26 cellular contexts compared by ENCODE assay signal in the genomic region with DNA sequence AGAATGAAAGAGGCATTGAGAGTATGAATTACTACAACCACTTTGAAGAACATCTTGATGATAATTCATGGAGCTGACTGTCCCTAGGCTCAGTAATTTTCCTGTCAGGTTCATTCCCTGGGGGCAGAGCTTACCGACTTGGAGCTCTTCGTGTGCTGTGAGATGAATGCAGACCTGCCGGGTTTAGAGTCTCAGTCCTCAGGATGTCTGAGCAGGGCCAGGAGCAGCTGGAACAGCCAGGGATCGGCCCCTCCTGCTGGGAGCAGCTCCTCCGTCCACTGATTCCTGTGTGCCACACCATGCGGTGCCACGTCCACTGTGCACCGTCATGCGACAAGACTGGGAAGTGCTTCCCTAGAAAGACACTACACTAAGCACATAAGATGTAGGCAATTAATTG.
"Had no signal": no experiment of that assay in that cellular context is flagged by ENCODE, and none has a peak within 500 bp of the region (broad histone marks: within the 10 kb centered on the region; RNA-seq: fewer than 3 reads in every experiment).

No MANE protein-coding gene starts in this region.

- H3K27ac ChIP-seq: brain microvascular endothelial cell, cardiac muscle cell, SJCRH30, SK-N-MC had no signal

- H3K36me3 ChIP-seq: brain microvascular endothelial cell, cardiac muscle cell, SJCRH30 had no signal

- H3K27me3 ChIP-seq: brain microvascular endothelial cell, cardiac muscle cell, SJCRH30 had no signal

- DNase-seq: activated CD4-positive, alpha-beta T cell treated with anti-CD3 and anti-CD28 coated beads, Interleukin-2, amount 10 ng/mL, durations not matched to agents 24 days and 14 days; activated CD4-positive, alpha-beta T cell treated with anti-CD3 and anti-CD28 coated beads, Interleukin-2, amount 50 U/mL, for 4 hours; activated CD8-positive, alpha-beta memory T cell treated with anti-CD3 and anti-CD28 coated beads, Interleukin-2, amount 50 U/mL, for 4 hours; activated naive CD4-positive, alpha-beta T cell treated with anti-CD3 and anti-CD28 coated beads, Interleukin-2, amount 10 ng/mL, durations not matched to agents 7 days and 5 days; activated naive CD8-positive, alpha-beta T cell treated with anti-CD3 and anti-CD28 coated beads, Interleukin-2, amount 50 U/mL, for 24 hours; activated T-cell treated with anti-CD3 and anti-CD28 coated beads for 4 hours; activated T-cell treated with anti-CD3 and anti-CD28 coated beads, Interleukin-2, amount 50 U/mL, for 4 hours; anterior cingulate cortex; brain microvascular endothelial cell; NCI-H1105; NCI-H1417 treated with DMSO at 0.1 percent for 48 hours; NCI-H1930; NCI-H2081 treated with DMSO at 0.1 percent for 48 hours; NCI-H226; NCI-H446 treated with DMSO at 0.1 percent for 48 hours; NCI-H524; SHP77; SJCRH30 had no signal

- ATAC-seq: activated naive CD8-positive, alpha-beta T cell treated with anti-CD3 and anti-CD28 coated beads, Interleukin-2, amount 50 U/mL, for 24 hours; activated T-cell treated with anti-CD3 and anti-CD28 coated beads, Interleukin-2, amount 50 U/mL, for 4 hours; Panc1 had no signal

- H3K27me3 Mint-ChIP-seq: activated CD4-positive, alpha-beta T cell treated with anti-CD3 and anti-CD28 coated beads, Interleukin-2, amount 10 ng/mL, durations not matched to agents 24 days and 14 days; activated naive CD8-positive, alpha-beta T cell; activated naive CD8-positive, alpha-beta T cell treated with anti-CD3 and anti-CD28 coated beads, Interleukin-2, amount 50 U/mL, for 24 hours; central memory CD8-positive, alpha-beta T cell had no signal

- H3K9me3 ChIP-seq: SJCRH30 had no signal

- H3K9me3 Mint-ChIP-seq: activated naive CD8-positive, alpha-beta T cell treated with anti-CD3 and anti-CD28 coated beads, Interleukin-2, amount 50 U/mL, for 24 hours; activated T-cell treated with anti-CD3 and anti-CD28 coated beads, Interleukin-2, amount 50 U/mL, for 4 hours; activated T-helper 1 cell treated with anti-CD3 and anti-CD28 coated beads, Interleukin-12 subunit alpha, Interleukin-12 subunit beta, Interleukin-2, Interleukin-4 antibody, amounts not matched to agents 30 ng/mL and 10 ng/mL and 1 ng/mL, durations not matched to agents 14 hours and 24 hours and 36 hours; central memory CD8-positive, alpha-beta T cell had no signal

- H3K4me3 Mint-ChIP-seq: activated CD4-positive, alpha-beta T cell treated with anti-CD3 and anti-CD28 coated beads, Interleukin-2, amount 10 ng/mL, durations not matched to agents 24 days and 14 days; activated naive CD4-positive, alpha-beta T cell treated with anti-CD3 and anti-CD28 coated beads, Interleukin-2, amount 10 ng/mL, durations not matched to agents 7 days and 5 days; activated naive CD8-positive, alpha-beta T cell; activated naive CD8-positive, alpha-beta T cell treated with anti-CD3 and anti-CD28 coated beads, Interleukin-2, amount 50 U/mL, for 24 hours; activated T-cell treated with anti-CD3 and anti-CD28 coated beads, Interleukin-2, amount 50 U/mL, for 4 hours; activated T-helper 1 cell treated with anti-CD3 and anti-CD28 coated beads, Interleukin-12 subunit alpha, Interleukin-12 subunit beta, Interleukin-2, Interleukin-4 antibody, amounts not matched to agents 30 ng/mL and 10 ng/mL and 1 ng/mL, durations not matched to agents 14 hours and 24 hours and 36 hours; central memory CD8-positive, alpha-beta T cell; T-helper 2 cell treated with Interferon-gamma antibody and Interleukin-4, amounts not matched to agents 5 μg/mL and 100 μg/mL, for 36 hours had no signal

- H3K27ac Mint-ChIP-seq: activated CD4-positive, alpha-beta T cell treated with anti-CD3 and anti-CD28 coated beads, Interleukin-2, amount 10 ng/mL, durations not matched to agents 24 days and 14 days; activated naive CD4-positive, alpha-beta T cell treated with anti-CD3 and anti-CD28 coated beads, Interleukin-2, amount 10 ng/mL, durations not matched to agents 7 days and 5 days; activated naive CD8-positive, alpha-beta T cell; activated naive CD8-positive, alpha-beta T cell treated with anti-CD3 and anti-CD28 coated beads, Interleukin-2, amount 50 U/mL, for 24 hours; activated T-helper 1 cell treated with anti-CD3 and anti-CD28 coated beads, Interleukin-12 subunit alpha, Interleukin-12 subunit beta, Interleukin-2, Interleukin-4 antibody, amounts not matched to agents 30 ng/mL and 10 ng/mL and 1 ng/mL, durations not matched to agents 14 hours and 24 hours and 36 hours; T-helper 2 cell treated with Interferon-gamma antibody and Interleukin-4, amounts not matched to agents 5 μg/mL and 100 μg/mL, for 36 hours had no signal

- H3K4me3 ChIP-seq: cardiac muscle cell, SJCRH30, SK-N-MC had no signal

- FAIRE-seq: TTC549 had no signal
